ENCODE assay signal across 13 cellular contexts in the genomic region with DNA sequence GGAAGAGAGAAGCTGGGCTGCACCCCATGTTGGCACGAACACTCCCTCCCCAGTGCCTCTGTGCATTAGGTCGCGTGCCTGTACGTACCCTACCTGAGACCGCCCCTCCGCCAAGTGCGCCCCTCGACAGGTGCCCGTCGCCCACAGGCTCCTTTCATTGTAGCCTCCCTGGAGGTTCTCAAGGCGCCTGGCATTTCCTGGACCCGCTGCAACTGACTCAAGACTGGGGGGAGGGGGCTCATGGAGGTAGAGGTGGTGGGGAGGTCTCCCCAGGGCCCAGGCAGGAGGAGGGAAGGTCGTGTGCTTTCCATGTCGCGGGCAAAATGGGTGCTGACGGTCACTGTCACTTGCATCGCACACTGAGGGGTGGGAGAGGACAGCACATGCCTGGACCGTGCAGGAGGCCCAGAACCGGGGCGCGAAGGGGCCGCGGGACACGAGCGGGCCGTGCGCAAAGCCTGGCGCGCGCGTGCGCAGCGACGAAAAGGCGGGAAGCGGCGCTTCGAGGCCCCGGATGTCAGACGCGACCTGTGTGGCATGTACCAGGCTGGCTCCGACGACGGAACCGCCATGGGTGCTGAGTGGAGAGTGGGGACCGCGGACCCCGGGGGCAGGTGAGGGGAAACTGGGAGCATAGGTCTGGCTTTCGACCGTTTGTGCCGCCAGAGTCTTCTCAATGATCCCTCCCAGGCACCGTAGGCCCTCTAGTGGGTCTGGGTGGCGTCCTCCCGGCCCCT. TPM values are rescaled to one million over a fixed set of nuclear protein-coding genes. Genes with fewer than 3 reads are reported as not detected.
A peak's percentile ranks its signal among the peaks of the same experiment; 100 is the strongest.
DNase-seq lines count a peak whose midpoint lies in the region; ATAC-seq, FAIRE-seq and TF ChIP-seq lines count a peak whose summit lies in the region.
"Had no signal": no experiment of that assay in that cellular context is flagged by ENCODE, and none has a peak within 500 bp of the region (broad histone marks: within the 10 kb centered on the region; RNA-seq: fewer than 3 reads in every experiment).

No MANE protein-coding gene starts in this region.

- DNase-seq in H7 (peak; percentile 81), H1 (ENCODE audit: low read depth in 1 of 2, low spot score in 2 of 2) (peak in 1 of 2 experiments; percentile 88), T-helper 9 cell (no peak), NCI-H1930 (lab: John Stamatoyannopoulos, UW) (no peak), NCI-H748 treated with DMSO at 0.1 percent for 48 hours (lab: John Stamatoyannopoulos, UW) (no peak)
- DNase-seq: CD4-positive, alpha-beta memory T cell; HFFc6; MM.1S had no signal

- H3K4me3 ChIP-seq in H7 (ENCODE audit: insufficient read depth, low read depth, low read length), result no peak overlapping the region
- 0 out of 8 replicates have a peak overlapping the region, but pooled peaks of 1 of the 4 experiments have one; percentile 18 for H3K4me3 ChIP-seq in H1 (ENCODE audit: extremely low read depth in 1 of 4, insufficient read depth in 2 of 4, low read depth in 3 of 4, low read length in 4 of 4)
- H3K4me3 ChIP-seq in rectal smooth muscle tissue (ENCODE audit: low read length), result no peak overlapping the region

- no peak overlapping the region for H4K91ac ChIP-seq in H1 (replicated peaks; ENCODE audit: insufficient read length, low read length)

- no peak overlapping the region for H3K14ac ChIP-seq in H1 (ENCODE audit: insufficient read length)

- H3K27me3 ChIP-seq in H7 (ENCODE audit: control insufficient read depth, insufficient read depth, low read length), result peaks cover 99% of the 10 kb centered on the region
- H3K27me3 ChIP-seq in H1 (replicated peaks in 1 of 4; ENCODE audit: control insufficient read depth in 3 of 4, extremely low read depth in 1 of 4, insufficient read depth in 3 of 4, low read length in 3 of 4), result peaks cover 88 to 100% (median 99%) of the 10 kb centered on the region in 4 experiments
- no peaks in the 10 kb centered on the region for H3K27me3 ChIP-seq in rectal smooth muscle tissue (ENCODE audit: control insufficient read depth, insufficient read depth, low read length)

- peak overlapping the region; percentile 95; the same call in 1 of the 2 replicates for H2BK20ac ChIP-seq in H1 (ENCODE audit: low read length)

- peaks cover 5 to 41% (median 28%) of the 10 kb centered on the region in 4 experiments for H3K4me1 ChIP-seq in H1 (replicated peaks in 1 of 4; ENCODE audit: control insufficient read depth in 3 of 4, insufficient read depth in 4 of 4, low read length in 3 of 4)
- peaks cover 68% of the 10 kb centered on the region for H3K4me1 ChIP-seq in rectal smooth muscle tissue (ENCODE audit: control insufficient read depth, insufficient read depth, low read length)

- H3K4me2 ChIP-seq in H1 (ENCODE audit: insufficient read depth in 1 of 2, low read depth in 2 of 2, low read length in 2 of 2), result peak overlapping the region in 1 of 2 experiments; percentile 77; a peak in 3 of 4 replicates

- H4K20me1 ChIP-seq in H1 (replicated peaks in 1 of 2; ENCODE audit: control insufficient read depth in 1 of 2, insufficient read depth in 2 of 2, low read length in 2 of 2), result peaks cover 2 to 23% of the 10 kb centered on the region in 2 experiments

- POLR2A ChIA-PET in H1 (lab: Charles Lee; ENCODE audit: partially characterized antibody), result interaction anchor here (1.8 to 2.6 kb wide), 3 partner anchors 10 to 153 kb away, joined by 6 to 16 read pairs (median 7); no protein-coding TSS in a partner anchor

- H2AFZ ChIP-seq in H1 (ENCODE audit: low read length), result no peak overlapping the region

- H4K8ac ChIP-seq in H1 (ENCODE audit: extremely low read depth, insufficient read depth, low read length), result peak overlapping the region; percentile 45; the same call in 1 of the 2 replicates

- H3K36me3 ChIP-seq in H7 (replicated peaks; ENCODE audit: control insufficient read depth, insufficient read depth, low read length) (no peaks in the 10 kb centered on the region), H1 (ENCODE audit: control insufficient read depth in 2 of 4, insufficient read depth in 4 of 4, low read length in 3 of 4) (peaks cover 0 to 5% (median 0%) of the 10 kb centered on the region in 4 experiments; a peak in 1 of 8 replicates), rectal smooth muscle tissue (ENCODE audit: control insufficient read depth, insufficient read depth, low read length) (no peaks in the 10 kb centered on the region)

- H3K56ac ChIP-seq in H1 (replicated peaks; ENCODE audit: insufficient read length, low read depth, low read length), result no peak overlapping the region

- no peaks in the 10 kb centered on the region for H3K79me2 ChIP-seq in H1 (ENCODE audit: control insufficient read depth in 1 of 2, insufficient read depth in 2 of 2, low read length in 2 of 2)

- 4% methylated on average over 46 of the region's 54 CpGs; no CpG with 5 or more reads in 1 of the 2 experiments for WGBS in H1 (ENCODE audit: extremely low coverage in 1 of 2, insufficient coverage in 1 of 2, insufficient read length in 1 of 2, insufficient replicate concordance in 2 of 2, low coverage in 1 of 2, low lambda C conversion rate in 2 of 2, missing lambda C conversion rate in 1 of 2), 2 experiments

- H2AK5ac ChIP-seq in H1 (ENCODE audit: low read depth, low read length), result peak overlapping the region; percentile 56; the same call in 1 of the 2 replicates

- H4K5ac ChIP-seq in H1 (ENCODE audit: insufficient read length, low read depth, low read length), result no peak overlapping the region

- H3K23ac ChIP-seq in H1 (ENCODE audit: insufficient read length), result no peak overlapping the region

- TF ChIP-seq CTCF in 22Rv1 (IDR thresholded peaks at IDR 0.05) (peak; percentile 18; the same call in 1 of the 2 replicates), H1 (IDR thresholded peaks at IDR 0.05; ENCODE audit: control extremely low read depth in 1 of 3, insufficient read depth in 1 of 3, low read depth in 1 of 3, low read length in 3 of 3) (no peak)

- ATAC-seq in HG03571 (IDR thresholded peaks at IDR 0.05; ENCODE audit: unreplicated experiment), result no peak

- H3K9ac ChIP-seq in H1 (replicated peaks in 1 of 4; ENCODE audit: extremely low read depth in 1 of 4, low read depth in 3 of 4, low read length in 3 of 4) (no peak overlapping the region), rectal smooth muscle tissue (ENCODE audit: low read length) (no peak overlapping the region)

- H3K23me2 ChIP-seq in H1 (ENCODE audit: low read depth, low read length), result peaks cover 2% of the 10 kb centered on the region; the same call in 1 of the 2 replicates

- no peak overlapping the region for H2BK120ac ChIP-seq in H1 (replicated peaks; ENCODE audit: low read depth, low read length)

- H3K9me3 ChIP-seq in H1 (ENCODE audit: insufficient read depth in 2 of 2, low read depth in 1 of 2, low read length in 1 of 2), result peaks cover 0 to 8% of the 10 kb centered on the region in 2 experiments; a peak in 2 of 4 replicates

- H3K79me1 ChIP-seq in H1 (ENCODE audit: low read depth, low read length), result no peaks in the 10 kb centered on the region

- H3K18ac ChIP-seq in H1 (ENCODE audit: extremely low read depth, low read length), result peak overlapping the region; percentile 97

- H2BK15ac ChIP-seq in H1 (ENCODE audit: low read length), result peak overlapping the region; percentile 95; the same call in 1 of the 2 replicates

- no peak for FAIRE-seq in H1 (lab: Jason Lieb, UNC)
- FAIRE-seq: GM19239 had no signal

- H2BK5ac ChIP-seq in H1 (ENCODE audit: low read depth, low read length), result peak overlapping the region; percentile 30; the same call in 1 of the 2 replicates

- no peak for TF ChIP-seq RAD21 in H1 (IDR thresholded peaks at IDR 0.05 in 1 of 2, conservative IDR thresholded peaks at IDR 0.05 in 1 of 2; ENCODE audit: low read depth in 2 of 2, low read length in 2 of 2)

- TF ChIP-seq POLR2A in H1 (IDR thresholded peaks at IDR 0.05; ENCODE audit: control extremely low read depth in 1 of 2, low read depth in 2 of 2, low read length in 2 of 2), result no peak

- TF ChIP-seq EP300 in H1 (IDR thresholded peaks at IDR 0.05; ENCODE audit: borderline replicate concordance in 1 of 2, low read depth in 2 of 2, low read length in 2 of 2), result no peak

- H3K4ac ChIP-seq in H1 (replicated peaks; ENCODE audit: insufficient read length, low read depth, low read length), result no peak overlapping the region

- CTCF ChIA-PET in H1 (lab: Charles Lee; ENCODE audit: partially characterized antibody), result interaction anchor here (1.2 to 12.9 kb wide), 8 partner anchors 10 to 153 kb away, joined by 3 to 175 read pairs (median 13); no protein-coding TSS in a partner anchor

- H3K27ac ChIP-seq in 22Rv1 (peak overlapping the region; percentile 99), H1 (ENCODE audit: low read depth, low read length) (no peak overlapping the region), rectal smooth muscle tissue (ENCODE audit: low read depth, low read length) (peak overlapping the region; percentile 54)

- peak overlapping the region; percentile 93 for H2BK12ac ChIP-seq in H1 (ENCODE audit: low read depth, low read length)

RNA-seq across cellular contexts. Expression of a gene that starts 16.5 kb away (rescaled TPM):
- total RNA-seq in H7 (2014; rRNA removed; shearing (Covaris generic)), result 0.03 and 0.07 TPM in 2 replicates
- 0.20 and 0.27 TPM in 2 replicates for total RNA-seq in H1 (2021; fragmentation: NEBNext Ultra II Directional; extraction: Animal tissue kit (Norgen Biotek cat#: 25700))
- polyA plus RNA-seq in H1 (2011; rRNA removed), result 0.03 and 0.08 TPM in 2 replicates
- 0.05 TPM for polyA plus RNA-seq in H1 (2011; cell fraction: cytosol; rRNA removed)
- 0.14 TPM for polyA plus RNA-seq in H1 (2011; cell fraction: nucleus; rRNA removed)
- polyA plus RNA-seq in H1 (2012, experiment 1 of 2), result 0.09 to 0.22 TPM (median 0.12 TPM) in 3 of 4 replicates, not detected in the other
- 0.07 TPM for polyA plus RNA-seq in H1 (2012, experiment 2 of 2)
- 0.26 TPM for polyA plus RNA-seq in H1 (2013, experiment 1 of 2)
- 0.18 TPM for polyA plus RNA-seq in H1 (2013, experiment 2 of 2)
- 0.02 and 0.13 TPM in 2 replicates for polyA minus RNA-seq in H1 (2011; rRNA and poly(A)+ RNA removed)
- polyA minus RNA-seq in H1 (2011; cell fraction: cytosol; rRNA and poly(A)+ RNA removed), result not detected
- 0.40 TPM for polyA minus RNA-seq in H1 (2011; cell fraction: nucleus; rRNA and poly(A)+ RNA removed)

RNA-seq across cellular contexts. Expression of a gene that starts 42.4 kb away (rescaled TPM):
- 0.15 TPM in 1 of 2 replicates, not detected in the other for total RNA-seq in H7 (2014; rRNA removed; shearing (Covaris generic))
- 0.17 and 0.25 TPM in 2 replicates for total RNA-seq in H1 (2021; fragmentation: NEBNext Ultra II Directional; extraction: Animal tissue kit (Norgen Biotek cat#: 25700))
- 0.13 and 0.14 TPM in 2 replicates for polyA plus RNA-seq in H1 (2011; rRNA removed)
- 0.23 TPM for polyA plus RNA-seq in H1 (2011; cell fraction: cytosol; rRNA removed)
- 0.29 TPM for polyA plus RNA-seq in H1 (2011; cell fraction: nucleus; rRNA removed)
- polyA plus RNA-seq in H1 (2012, experiment 1 of 2), result 0.25 to 0.41 TPM (median 0.35 TPM) in 4 replicates
- polyA plus RNA-seq in H1 (2012, experiment 2 of 2), result not detected
- polyA plus RNA-seq in H1 (2013, experiment 1 of 2), result 0.20 TPM
- polyA plus RNA-seq in H1 (2013, experiment 2 of 2), result 0.18 TPM
- 0.32 TPM in 2 replicates for polyA minus RNA-seq in H1 (2011; rRNA and poly(A)+ RNA removed)
- polyA minus RNA-seq in H1 (2011; cell fraction: cytosol; rRNA and poly(A)+ RNA removed), result not detected
- not detected for polyA minus RNA-seq in H1 (2011; cell fraction: nucleus; rRNA and poly(A)+ RNA removed)
- total RNA-seq: CD4-positive, alpha-beta memory T cell; HFFc6; neural crest cell had no signal
- polyA plus RNA-seq: CD4-positive, alpha-beta memory T cell had no signal

RNA-seq across cellular contexts. Expression of a gene that starts 54.8 kb away (rescaled TPM):
- 40.4 and 51.7 TPM in 2 replicates for total RNA-seq in H7 (2014; rRNA removed; shearing (Covaris generic))
- 42.2 and 45.5 TPM in 2 replicates for total RNA-seq in H1 (2021; fragmentation: NEBNext Ultra II Directional; extraction: Animal tissue kit (Norgen Biotek cat#: 25700))
- 42.6 and 58.5 TPM in 2 replicates for polyA plus RNA-seq in H1 (2011; rRNA removed)
- polyA plus RNA-seq in H1 (2011; cell fraction: cytosol; rRNA removed), result 69.9 TPM
- polyA plus RNA-seq in H1 (2011; cell fraction: nucleus; rRNA removed), result 48.3 TPM
- polyA plus RNA-seq in H1 (2012, experiment 1 of 2), result 29.8 to 63.8 TPM (median 59.7 TPM) in 4 replicates
- polyA plus RNA-seq in H1 (2012, experiment 2 of 2), result 33.7 TPM
- 51.0 TPM for polyA plus RNA-seq in H1 (2013, experiment 1 of 2)
- 51.7 TPM for polyA plus RNA-seq in H1 (2013, experiment 2 of 2)
- polyA minus RNA-seq in H1 (2011; rRNA and poly(A)+ RNA removed), result 3.9 and 4.2 TPM in 2 replicates
- polyA minus RNA-seq in H1 (2011; cell fraction: cytosol; rRNA and poly(A)+ RNA removed), result 18.5 TPM
- polyA minus RNA-seq in H1 (2011; cell fraction: nucleus; rRNA and poly(A)+ RNA removed), result 9.9 TPM
